ENCODE assay signal across 8 cellular contexts in genomic region chr12:118357327-118358007, GRCh38. TPM values are rescaled to one million over a fixed set of nuclear protein-coding genes. Genes with fewer than 3 reads are reported as not detected.
DNase-seq lines count a peak whose midpoint lies in the region; ATAC-seq and TF ChIP-seq lines count a peak whose summit lies in the region.

No MANE protein-coding gene starts in this region.

- H3K4me1 ChIP-seq in skeletal muscle satellite cell (ENCODE audit: control insufficient read depth, insufficient read depth, low read length), result peaks cover 53% of the 10 kb centered on the region

- DNase-seq in GM10266 (ENCODE audit: extremely low spot score) (peak; percentile 62), NCI-H146 treated with DMSO at 0.1 percent for 48 hours (lab: John Stamatoyannopoulos, UW; ENCODE audit: unreplicated experiment) (peak; percentile 14), foreskin melanocyte (peak; percentile 90), GM19238 (ENCODE audit: insufficient read length, low spot score) (no peak)
- no peak for DNase-seq in activated T-cell treated with anti-CD3 and anti-CD28 coated beads, Interleukin-2, amount 50 U/mL, for 24 hours

- H3K4me3 Mint-ChIP-seq in activated T-cell treated with anti-CD3 and anti-CD28 coated beads, Interleukin-2, amount 50 U/mL, for 24 hours, result peak overlapping the region; percentile 90

- TF ChIP-seq CTCF in GM10266 (IDR thresholded peaks at IDR 0.05; ENCODE audit: control insufficient read depth, insufficient read depth, low read depth, missing control alignments), result peak; percentile 27

- no peak overlapping the region for H3K4me3 ChIP-seq in skeletal muscle satellite cell (ENCODE audit: low read length)

- H3K27me3 Mint-ChIP-seq in activated T-cell treated with anti-CD3 and anti-CD28 coated beads, Interleukin-2, amount 50 U/mL, for 24 hours, result no peaks in the 10 kb centered on the region

- peaks cover 60% of the 10 kb centered on the region for H3K4me1 Mint-ChIP-seq in activated T-cell treated with anti-CD3 and anti-CD28 coated beads, Interleukin-2, amount 50 U/mL, for 24 hours (ENCODE audit: low read depth)

- no peaks in the 10 kb centered on the region for H3K9me3 ChIP-seq in skeletal muscle satellite cell (replicated peaks; ENCODE audit: low read length)

- no peaks in the 10 kb centered on the region for H3K36me3 ChIP-seq in skeletal muscle satellite cell (ENCODE audit: insufficient read depth, low read length)

- H3K27me3 ChIP-seq in skeletal muscle satellite cell (ENCODE audit: control insufficient read depth, insufficient read depth, low read length), result no peaks in the 10 kb centered on the region

- peak overlapping the region; percentile 94 for H3K27ac Mint-ChIP-seq in activated T-cell treated with anti-CD3 and anti-CD28 coated beads, Interleukin-2, amount 50 U/mL, for 24 hours

- H3K9me3 Mint-ChIP-seq in activated T-cell treated with anti-CD3 and anti-CD28 coated beads, Interleukin-2, amount 50 U/mL, for 24 hours, result no peaks in the 10 kb centered on the region

- H3K9ac ChIP-seq in skeletal muscle satellite cell (ENCODE audit: low read depth, low read length), result peak overlapping the region; percentile 81

- peaks cover 37% of the 10 kb centered on the region for H3K36me3 Mint-ChIP-seq in activated T-cell treated with anti-CD3 and anti-CD28 coated beads, Interleukin-2, amount 50 U/mL, for 24 hours (ENCODE audit: low read depth)

- H3K4me2 ChIP-seq in skeletal muscle satellite cell (ENCODE audit: low read length), result peak overlapping the region; percentile 61

- ATAC-seq in GM21737 (IDR thresholded peaks at IDR 0.05; ENCODE audit: unreplicated experiment), result peak; percentile 56
- ATAC-seq in HG03039 (IDR thresholded peaks at IDR 0.05; ENCODE audit: unreplicated experiment), result no peak

RNA-seq across cellular contexts. Expression of gene TAOK3, which starts 15.2 kb away (rescaled TPM):
- 25.8 and 37.8 TPM in 2 replicates for total RNA-seq in skeletal muscle satellite cell (2012; rRNA removed)

RNA-seq across cellular contexts. Expression of gene SUDS3, which starts 18.9 kb away (rescaled TPM):
- total RNA-seq in skeletal muscle satellite cell (2012; rRNA removed), result 18.8 and 19.0 TPM in 2 replicates

Comparison
In these comparisons a context has a peak if more than half of its experiments do, and no peak if none do; other contexts are left out.
1. DNase-seq: peak in GM10266 (single experiment), NCI-H146 treated with DMSO at 0.1 percent for 48 hours (single experiment) and foreskin melanocyte (single experiment); none in activated T-cell treated with anti-CD3 and anti-CD28 coated beads, Interleukin-2, amount 50 U/mL, for 24 hours (single experiment) and GM19238 (single experiment).